ENCODE assay signal across 24 cellular contexts in the genomic region with DNA sequence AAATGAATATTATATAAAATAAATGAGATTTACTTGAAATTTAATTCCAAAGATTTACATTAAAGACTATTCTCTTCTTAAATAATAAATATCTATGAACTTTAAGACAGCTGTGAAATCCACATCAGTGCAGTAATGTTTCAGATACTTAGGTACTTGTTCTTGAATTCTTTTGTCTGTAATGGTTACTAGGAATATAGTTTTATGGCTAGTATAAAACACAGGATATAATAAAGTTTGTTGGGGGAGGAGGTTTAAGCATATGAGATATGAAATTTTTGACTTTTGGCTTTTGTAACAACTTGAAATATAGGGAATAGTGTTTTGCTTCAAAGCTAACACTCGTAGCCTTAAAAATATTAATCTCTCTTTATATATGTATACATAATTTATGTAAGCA. TPM values are rescaled to one million over a fixed set of nuclear protein-coding genes. Genes with fewer than 3 reads are reported as not detected.
A peak's percentile ranks its signal among the peaks of the same experiment; 100 is the strongest.
DNase-seq lines count a peak whose midpoint lies in the region; ATAC-seq, FAIRE-seq and TF ChIP-seq lines count a peak whose summit lies in the region.
"Had no signal": no experiment of that assay in that cellular context is flagged by ENCODE, and none has a peak within 500 bp of the region (broad histone marks: within the 10 kb centered on the region; RNA-seq: fewer than 3 reads in every experiment).

No MANE protein-coding gene starts in this region.

- TF ChIP-seq CTCF in nephron (IDR thresholded peaks at IDR 0.05; ENCODE audit: unreplicated experiment in 3 of 3) = no peak

- peaks cover 2% of the 10 kb centered on the region for H3K9me3 Mint-ChIP-seq in nephron
- H3K9me3 Mint-ChIP-seq: CD4-positive, alpha-beta T cell; CD8-positive, alpha-beta T cell had no signal

- no peaks in the 10 kb centered on the region for H3K27me3 Mint-ChIP-seq in nephron (ENCODE audit: low read depth)
- H3K27me3 Mint-ChIP-seq: CD4-positive, alpha-beta T cell had no signal

- peak; percentile 72 for ATAC-seq in left colon
- ATAC-seq: CD8-positive, alpha-beta T cell had no signal

- intact Hi-C loops in left colon (cut with DNase I, micrococcal nuclease) = no loop called here

- H3K9me3 ChIP-seq in SK-N-MC (ENCODE audit: low read depth, low read length) = no peaks in the 10 kb centered on the region
- H3K9me3 ChIP-seq: BE2C, BLaER1 had no signal

- H3K4me3 Mint-ChIP-seq in nephron = no peak overlapping the region
- H3K4me3 Mint-ChIP-seq: CD14-positive monocyte; CD4-positive, alpha-beta T cell; CD8-positive, alpha-beta T cell had no signal

- H3K9ac ChIP-seq in SK-N-MC (ENCODE audit: insufficient read length) = no peak overlapping the region
- H3K9ac ChIP-seq: BLaER1 had no signal

- peak overlapping the region; percentile 85 to 91 (median 87) for H3K27ac Mint-ChIP-seq in nephron
- H3K27ac Mint-ChIP-seq: CD14-positive monocyte; CD4-positive, alpha-beta T cell; CD8-positive, alpha-beta T cell had no signal

- DNase-seq in SK-N-MC (ENCODE audit: low read depth, low spot score) (no peak), left colon (no peak), NCI-H1436 (lab: John Stamatoyannopoulos, UW) (no peak), T-helper 1 cell (no peak), urothelium cell line (ENCODE audit: low spot score) (no peak)
- DNase-seq in effector CD8-positive, alpha-beta T cell (lab: John Stamatoyannopoulos, UW) = no peak
- DNase-seq: 8988T; ACHN; BE2C; C1 segment of cervical spinal cord; CD4-positive, alpha-beta T cell; CD8-positive, alpha-beta T cell; DMS 273 treated with DMSO at 0.1 percent for 48 hours; DMS153; DMS53; DMS79; DND-41; EL; GF-D8 had no signal

- H3K36me3 ChIP-seq in SK-N-MC (ENCODE audit: insufficient read depth, low read length) = no peaks in the 10 kb centered on the region; the same call in 1 of the 2 replicates
- H3K36me3 ChIP-seq: BE2C had no signal

- H3K27ac ChIP-seq in SK-N-MC = peak overlapping the region; percentile 42; the same call in 1 of the 2 replicates
- H3K27ac ChIP-seq: BLaER1 had no signal

- H3K36me3 Mint-ChIP-seq in nephron (ENCODE audit: low read depth) = peaks cover 8% of the 10 kb centered on the region

- no peak for FAIRE-seq in urothelium cell line (lab: Jason Lieb, UNC)
- FAIRE-seq: GM12891, GM19239 had no signal

- H3K4me3 ChIP-seq in SK-N-MC = no peak overlapping the region
- H3K4me3 ChIP-seq: BLaER1 had no signal

- H3K4me1 Mint-ChIP-seq in nephron = peaks cover 43% of the 10 kb centered on the region
- H3K4me1 Mint-ChIP-seq: CD14-positive monocyte had no signal

RNA-seq across cellular contexts. Expression of a gene that starts 46.2 kb away (rescaled TPM):
- 1 to 10 TPM; 3.9 to 5.0 TPM for total RNA-seq in left colon
